8 cellular contexts compared by ENCODE assay signal in genomic region chr9:86434039-86434726, GRCh38.
DNase-seq lines count a peak whose midpoint lies in the region; ATAC-seq and TF ChIP-seq lines count a peak whose summit lies in the region.

No MANE protein-coding gene starts in this region.

- TF ChIP-seq POLR2A in breast epithelium (IDR thresholded peaks at IDR 0.05) (no peak), tibial nerve (IDR thresholded peaks at IDR 0.05) (no peak)

- no peaks in the 10 kb centered on the region for H3K36me3 ChIP-seq in breast epithelium
- no peaks in the 10 kb centered on the region for H3K36me3 ChIP-seq in tibial nerve

- H3K4me3 ChIP-seq in AG09309 (ENCODE audit: control insufficient read depth, low read depth, low read length) (peak overlapping the region; percentile 26), breast epithelium (peak overlapping the region in 2 of 3 donors; percentile 20 to 45), tibial nerve (no peak overlapping the region)

- H3K4me1 ChIP-seq in breast epithelium (peaks cover 0 to 5% of the 10 kb centered on the region in 2 donors), tibial nerve (peaks cover 0 to 5% (median 0%) of the 10 kb centered on the region in 4 donors)

- H3K27ac ChIP-seq in breast epithelium (peak overlapping the region; percentile 82 to 84), tibial nerve (peak overlapping the region in 2 of 4 donors; percentile 8 to 58)

- peak in 1 of 2 donors; percentile 51 for TF ChIP-seq EP300 in tibial nerve (IDR thresholded peaks at IDR 0.05)

- intact Hi-C loops in breast epithelium (cut with DNase I; ENCODE audit: low total_unique reads): no loop called here

- ATAC-seq in HG03025 (IDR thresholded peaks at IDR 0.05; ENCODE audit: low FRiP score, unreplicated experiment) (no peak), GM18520 (IDR thresholded peaks at IDR 0.05; ENCODE audit: unreplicated experiment) (no peak)

- WGBS in tibial nerve, 2 donors: 52 to 56% methylated on average over 9 of the region's 9 CpGs

- H3K27me3 ChIP-seq in breast epithelium (no peaks in the 10 kb centered on the region), tibial nerve (no peaks in the 10 kb centered on the region)

- TF ChIP-seq CTCF in AG09309 (IDR thresholded peaks at IDR 0.05; ENCODE audit: control insufficient read depth, insufficient read depth, low read depth, low read length, missing control alignments) (peak; percentile 78), breast epithelium (IDR thresholded peaks at IDR 0.05) (peak; percentile 58 to 86 (median 82)), tibial nerve (IDR thresholded peaks at IDR 0.05) (peak; percentile 42 to 77 (median 58))

- H3K9me3 ChIP-seq in breast epithelium: peaks cover 0 to 3% of the 10 kb centered on the region in 2 donors
- peaks cover 0 to 5% (median 0%) of the 10 kb centered on the region in 4 donors for H3K9me3 ChIP-seq in tibial nerve

- DNase-seq in AG09309 (ENCODE audit: low read depth): peak; percentile 66
- peak; percentile 4 for DNase-seq in GM19240 (ENCODE audit: insufficient read length, low spot score)
- DNase-seq in NCI-H460 (ENCODE audit: extremely low read depth, low read depth): peak; percentile 52
- DNase-seq in breast epithelium (ENCODE audit: low spot score in 2 of 2): peak in 1 of 2 donors; percentile 78
- DNase-seq in kidney glomerular epithelial cell (lab: John Stamatoyannopoulos, UW): peak; percentile 80
- peak in 1 of 2 donors; percentile 65 for DNase-seq in tibial nerve (ENCODE audit: low spot score in 2 of 2)

Comparison
In these comparisons a context has a peak if more than half of its experiments do, and no peak if none do; other contexts are left out.
1. H3K4me3 ChIP-seq: peak in AG09309 (single experiment) and breast epithelium (2 of 3); none in tibial nerve (0 of 4).
2. Peak in every context shown above with its lines, with median percentiles within 50 percentile points of each other: CTCF ChIP-seq.